ENCODE assay signal across 1 cellular context in genomic region chr2:165889158-165889557, GRCh38.
TF ChIP-seq lines count a peak whose summit lies in the region.

No MANE protein-coding gene starts in this region.

TF ChIP-seq in K562, 482 proteins besides CTCF, POLR2A, EP300 and RAD21 (continued from another document and continues in another):
- TF ChIP-seq, protein P1, sequence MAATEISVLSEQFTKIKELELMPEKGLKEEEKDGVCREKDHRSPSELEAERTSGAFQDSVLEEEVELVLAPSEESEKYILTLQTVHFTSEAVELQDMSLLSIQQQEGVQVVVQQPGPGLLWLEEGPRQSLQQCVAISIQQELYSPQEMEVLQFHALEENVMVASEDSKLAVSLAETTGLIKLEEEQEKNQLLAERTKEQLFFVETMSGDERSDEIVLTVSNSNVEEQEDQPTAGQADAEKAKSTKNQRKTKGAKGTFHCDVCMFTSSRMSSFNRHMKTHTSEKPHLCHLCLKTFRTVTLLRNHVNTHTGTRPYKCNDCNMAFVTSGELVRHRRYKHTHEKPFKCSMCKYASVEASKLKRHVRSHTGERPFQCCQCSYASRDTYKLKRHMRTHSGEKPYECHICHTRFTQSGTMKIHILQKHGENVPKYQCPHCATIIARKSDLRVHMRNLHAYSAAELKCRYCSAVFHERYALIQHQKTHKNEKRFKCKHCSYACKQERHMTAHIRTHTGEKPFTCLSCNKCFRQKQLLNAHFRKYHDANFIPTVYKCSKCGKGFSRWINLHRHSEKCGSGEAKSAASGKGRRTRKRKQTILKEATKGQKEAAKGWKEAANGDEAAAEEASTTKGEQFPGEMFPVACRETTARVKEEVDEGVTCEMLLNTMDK (IDR thresholded peaks at IDR 0.05; ENCODE audit: borderline replicate concordance, insufficient read depth, low read depth, low read length, poor library complexity, severe bottlenecking): no peak
- TF ChIP-seq, protein P2, sequence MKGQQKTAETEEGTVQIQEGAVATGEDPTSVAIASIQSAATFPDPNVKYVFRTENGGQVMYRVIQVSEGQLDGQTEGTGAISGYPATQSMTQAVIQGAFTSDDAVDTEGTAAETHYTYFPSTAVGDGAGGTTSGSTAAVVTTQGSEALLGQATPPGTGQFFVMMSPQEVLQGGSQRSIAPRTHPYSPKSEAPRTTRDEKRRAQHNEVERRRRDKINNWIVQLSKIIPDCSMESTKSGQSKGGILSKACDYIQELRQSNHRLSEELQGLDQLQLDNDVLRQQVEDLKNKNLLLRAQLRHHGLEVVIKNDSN (CRISPR knock-in tag; IDR thresholded peaks at IDR 0.05): no peak
- TF ChIP-seq MCM2 (IDR thresholded peaks at IDR 0.05; ENCODE audit: low read depth) (no peak), HOXB6 (CRISPR knock-in tag; IDR thresholded peaks at IDR 0.05; ENCODE audit: borderline replicate concordance) (no peak), NCOR1 (IDR thresholded peaks at IDR 0.05) (peak; percentile 36; the same call in 1 of the 2 replicates), TFE3 (CRISPR knock-in tag; IDR thresholded peaks at IDR 0.05) (no peak), ZNF124 (CRISPR knock-in tag; IDR thresholded peaks at IDR 0.05) (no peak), PHB2 (IDR thresholded peaks at IDR 0.05; ENCODE audit: low read depth) (no peak), TRIM28 (IDR thresholded peaks at IDR 0.05) (no peak), ZBTB8A (IDR thresholded peaks at IDR 0.05; ENCODE audit: partially characterized antibody) (no peak), L3MBTL2 (IDR thresholded peaks at IDR 0.05) (no peak), AFF1 (IDR thresholded peaks at IDR 0.05; ENCODE audit: low read depth in 1 of 2, partially characterized antibody in 2 of 2) (no peak), FUS (optimal IDR thresholded peaks at IDR 0.05; ENCODE audit: low read depth, low read length) (no peak), SAFB2 (IDR thresholded peaks at IDR 0.05; ENCODE audit: borderline replicate concordance, low read depth, low read length, severe bottlenecking) (no peak), GABPB1 (CRISPR knock-in tag; IDR thresholded peaks at IDR 0.05) (no peak), ZNF583 (CRISPR knock-in tag; IDR thresholded peaks at IDR 0.05) (no peak), TAL1 (IDR thresholded peaks at IDR 0.05) (peak; percentile 43; the same call in 1 of the 2 replicates), HDAC8 (tag; IDR thresholded peaks at IDR 0.05) (no peak), KDM1A (IDR thresholded peaks at IDR 0.05) (peak; percentile 45 to 57; a peak in 3 of 4 replicates), ARID1B (IDR thresholded peaks at IDR 0.05) (peak; percentile 63), BACH1 (tag; IDR thresholded peaks at IDR 0.05) (no peak), HNRNPL (IDR thresholded peaks at IDR 0.05; ENCODE audit: low read depth, low read length) (no peak), BCL6 (CRISPR knock-in tag; IDR thresholded peaks at IDR 0.05) (no peak)
- TF ChIP-seq, protein P3, sequence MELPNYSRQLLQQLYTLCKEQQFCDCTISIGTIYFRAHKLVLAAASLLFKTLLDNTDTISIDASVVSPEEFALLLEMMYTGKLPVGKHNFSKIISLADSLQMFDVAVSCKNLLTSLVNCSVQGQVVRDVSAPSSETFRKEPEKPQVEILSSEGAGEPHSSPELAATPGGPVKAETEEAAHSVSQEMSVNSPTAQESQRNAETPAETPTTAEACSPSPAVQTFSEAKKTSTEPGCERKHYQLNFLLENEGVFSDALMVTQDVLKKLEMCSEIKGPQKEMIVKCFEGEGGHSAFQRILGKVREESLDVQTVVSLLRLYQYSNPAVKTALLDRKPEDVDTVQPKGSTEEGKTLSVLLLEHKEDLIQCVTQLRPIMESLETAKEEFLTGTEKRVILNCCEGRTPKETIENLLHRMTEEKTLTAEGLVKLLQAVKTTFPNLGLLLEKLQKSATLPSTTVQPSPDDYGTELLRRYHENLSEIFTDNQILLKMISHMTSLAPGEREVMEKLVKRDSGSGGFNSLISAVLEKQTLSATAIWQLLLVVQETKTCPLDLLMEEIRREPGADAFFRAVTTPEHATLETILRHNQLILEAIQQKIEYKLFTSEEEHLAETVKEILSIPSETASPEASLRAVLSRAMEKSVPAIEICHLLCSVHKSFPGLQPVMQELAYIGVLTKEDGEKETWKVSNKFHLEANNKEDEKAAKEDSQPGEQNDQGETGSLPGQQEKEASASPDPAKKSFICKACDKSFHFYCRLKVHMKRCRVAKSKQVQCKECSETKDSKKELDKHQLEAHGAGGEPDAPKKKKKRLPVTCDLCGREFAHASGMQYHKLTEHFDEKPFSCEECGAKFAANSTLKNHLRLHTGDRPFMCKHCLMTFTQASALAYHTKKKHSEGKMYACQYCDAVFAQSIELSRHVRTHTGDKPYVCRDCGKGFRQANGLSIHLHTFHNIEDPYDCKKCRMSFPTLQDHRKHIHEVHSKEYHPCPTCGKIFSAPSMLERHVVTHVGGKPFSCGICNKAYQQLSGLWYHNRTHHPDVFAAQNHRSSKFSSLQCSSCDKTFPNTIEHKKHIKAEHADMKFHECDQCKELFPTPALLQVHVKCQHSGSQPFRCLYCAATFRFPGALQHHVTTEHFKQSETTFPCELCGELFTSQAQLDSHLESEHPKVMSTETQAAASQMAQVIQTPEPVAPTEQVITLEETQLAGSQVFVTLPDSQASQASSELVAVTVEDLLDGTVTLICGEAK (IDR thresholded peaks at IDR 0.05): no peak
- TF ChIP-seq, protein P3 (CRISPR knock-in tag; IDR thresholded peaks at IDR 0.05): no peak
- TF ChIP-seq, protein P4, sequence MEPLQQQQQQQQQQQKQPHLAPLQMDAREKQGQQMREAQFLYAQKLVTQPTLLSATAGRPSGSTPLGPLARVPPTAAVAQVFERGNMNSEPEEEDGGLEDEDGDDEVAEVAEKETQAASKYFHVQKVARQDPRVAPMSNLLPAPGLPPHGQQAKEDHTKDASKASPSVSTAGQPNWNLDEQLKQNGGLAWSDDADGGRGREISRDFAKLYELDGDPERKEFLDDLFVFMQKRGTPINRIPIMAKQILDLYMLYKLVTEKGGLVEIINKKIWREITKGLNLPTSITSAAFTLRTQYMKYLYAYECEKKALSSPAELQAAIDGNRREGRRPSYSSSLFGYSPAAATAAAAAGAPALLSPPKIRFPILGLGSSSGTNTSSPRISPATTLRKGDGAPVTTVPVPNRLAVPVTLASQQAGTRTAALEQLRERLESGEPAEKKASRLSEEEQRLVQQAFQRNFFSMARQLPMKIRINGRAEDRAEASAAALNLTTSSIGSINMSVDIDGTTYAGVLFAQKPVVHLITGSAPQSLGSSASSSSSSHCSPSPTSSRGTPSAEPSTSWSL (CRISPR knock-in tag; IDR thresholded peaks at IDR 0.05; ENCODE audit: borderline replicate concordance): no peak
